10 cellular contexts compared by ENCODE assay signal in the genomic region with DNA sequence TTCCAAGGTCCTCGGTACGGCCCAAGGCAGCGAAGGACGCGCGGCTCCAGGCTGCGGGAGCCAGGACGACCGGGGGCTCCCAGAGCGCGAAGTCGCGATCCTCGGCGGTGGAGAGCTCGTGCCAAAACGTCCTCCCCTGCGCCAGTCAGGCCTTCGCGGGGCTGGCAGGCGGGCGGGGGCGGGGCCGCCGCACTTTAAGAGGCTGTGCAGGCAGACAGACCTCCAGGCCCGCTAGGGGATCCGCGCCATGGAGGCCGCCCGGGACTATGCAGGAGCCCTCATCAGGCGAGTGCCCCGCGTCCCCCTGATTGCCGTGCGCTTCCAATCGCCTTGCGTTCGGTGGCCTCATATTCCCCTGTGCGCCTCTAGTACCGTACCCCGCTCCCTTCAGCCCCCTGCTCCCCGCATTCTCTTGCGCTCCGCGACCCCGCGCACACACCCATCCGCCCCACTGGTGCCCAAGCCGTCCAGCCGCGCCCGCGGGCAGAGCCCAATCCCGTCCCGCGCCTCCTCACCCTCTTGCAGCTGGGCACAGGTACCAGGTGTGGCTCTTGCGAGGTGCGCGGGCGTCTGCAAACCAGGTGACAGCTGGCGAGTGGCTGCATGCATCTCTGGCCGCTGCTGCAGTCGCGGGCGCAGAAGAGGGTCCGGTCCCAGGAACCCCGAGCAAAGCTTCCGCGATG. TPM values are rescaled to one million over a fixed set of nuclear protein-coding genes. Genes with fewer than 3 reads are reported as not detected.
DNase-seq lines count a peak whose midpoint lies in the region; ATAC-seq and TF ChIP-seq lines count a peak whose summit lies in the region.
"Had no signal": no experiment of that assay in that cellular context is flagged by ENCODE, and none has a peak within 500 bp of the region (broad histone marks: within the 10 kb centered on the region; RNA-seq: fewer than 3 reads in every experiment).

Gene CIDEA, plus strand, starts transcription at position 225 of the 683 bp plus-strand sequence. Its CDS starts 23 bp downstream, at position 248.

- no peak within 1 kb of the TSS for H3K27ac Mint-ChIP-seq in naive thymus-derived CD4-positive, alpha-beta T cell
- peak within 1 kb of the TSS in 1 of 10 donors; percentile 41 for H3K27ac Mint-ChIP-seq in naive thymus-derived CD8-positive, alpha-beta T cell

- H3K27ac ChIP-seq in right lobe of liver: no peak within 1 kb of the TSS
- H3K27ac ChIP-seq in naive thymus-derived CD4-positive, alpha-beta T cell (ENCODE audit: low read depth, low read length): no peak within 1 kb of the TSS
- H3K27ac ChIP-seq: KMS-11 had no signal

- H3K4me3 Mint-ChIP-seq in naive thymus-derived CD4-positive, alpha-beta T cell: no peak within 1 kb of the TSS
- no peak within 1 kb of the TSS for H3K4me3 Mint-ChIP-seq in naive thymus-derived CD8-positive, alpha-beta T cell

- POLR2A ChIA-PET in naive thymus-derived CD4-positive, alpha-beta T cell (lab: Charles Lee): no interaction called here
- POLR2A ChIA-PET in naive thymus-derived CD8-positive, alpha-beta T cell (lab: Charles Lee): no interaction called here

- peaks cover 0 to 3% (median 0%) of the 10 kb centered on the region in 4 donors for H3K4me1 ChIP-seq in right lobe of liver
- no peaks in the 10 kb centered on the region for H3K4me1 ChIP-seq in naive thymus-derived CD4-positive, alpha-beta T cell (ENCODE audit: control insufficient read depth in 2 of 2, insufficient read depth in 2 of 2, low read length in 2 of 2)

- H3K27me3 ChIP-seq in right lobe of liver: no peaks in the 10 kb centered on the region
- H3K27me3 ChIP-seq in naive thymus-derived CD4-positive, alpha-beta T cell (ENCODE audit: control insufficient read depth in 2 of 2, insufficient read depth in 2 of 2, low read length in 2 of 2): no peaks in the 10 kb centered on the region

- intact Hi-C loops in right lobe of liver (cut with DNase I): no loop called here
- intact Hi-C loops in naive thymus-derived CD4-positive, alpha-beta T cell (cut with micrococcal nuclease): no loop called here

- peaks cover 0 to 3% (median 0%) of the 10 kb centered on the region in 7 donors for H3K4me1 Mint-ChIP-seq in naive thymus-derived CD4-positive, alpha-beta T cell
- no peaks in the 10 kb centered on the region for H3K4me1 Mint-ChIP-seq in naive thymus-derived CD8-positive, alpha-beta T cell

- ATAC-seq in right lobe of liver: peak; percentile 8 to 20 (median 18)
- no peak for ATAC-seq in naive thymus-derived CD4-positive, alpha-beta T cell
- ATAC-seq in naive thymus-derived CD8-positive, alpha-beta T cell: no peak

- no peaks in the 10 kb centered on the region for H3K9me3 ChIP-seq in right lobe of liver
- H3K9me3 ChIP-seq in naive thymus-derived CD4-positive, alpha-beta T cell (ENCODE audit: control insufficient read depth in 2 of 3, low read length in 3 of 3): no peaks in the 10 kb centered on the region

- H3K27me3 Mint-ChIP-seq in naive thymus-derived CD4-positive, alpha-beta T cell: peaks cover 53 to 67% (median 62%) of the 10 kb centered on the region in 5 donors
- peaks cover 32 to 85% (median 51%) of the 10 kb centered on the region in 5 donors for H3K27me3 Mint-ChIP-seq in naive thymus-derived CD8-positive, alpha-beta T cell

- no peaks in the 10 kb centered on the region for H3K36me3 Mint-ChIP-seq in naive thymus-derived CD4-positive, alpha-beta T cell
- H3K36me3 Mint-ChIP-seq in naive thymus-derived CD8-positive, alpha-beta T cell: no peaks in the 10 kb centered on the region

- CTCF ChIA-PET in naive thymus-derived CD4-positive, alpha-beta T cell (lab: Charles Lee): no interaction called here

- H3K9me3 Mint-ChIP-seq in naive thymus-derived CD4-positive, alpha-beta T cell: peaks cover 0 to 5% (median 0%) of the 10 kb centered on the region in 11 donors
- H3K9me3 Mint-ChIP-seq in naive thymus-derived CD8-positive, alpha-beta T cell: no peaks in the 10 kb centered on the region

- no peak within 1 kb of the TSS for H3K4me3 ChIP-seq in right lobe of liver
- H3K4me3 ChIP-seq in naive thymus-derived CD4-positive, alpha-beta T cell (ENCODE audit: low read length): no peak within 1 kb of the TSS

- no peak for TF ChIP-seq CTCF in right lobe of liver (IDR thresholded peaks at IDR 0.05)
- TF ChIP-seq CTCF in subcutaneous adipose tissue (IDR thresholded peaks at IDR 0.05; ENCODE audit: low read depth): no peak

- 12% methylated on average over 15 of the region's 69 CpGs for WGBS in right lobe of liver (ENCODE audit: insufficient coverage, low coverage, low lambda C conversion rate, missing lambda C conversion rate)

- H3K36me3 ChIP-seq in right lobe of liver: no peaks in the 10 kb centered on the region
- no peaks in the 10 kb centered on the region for H3K36me3 ChIP-seq in naive thymus-derived CD4-positive, alpha-beta T cell (ENCODE audit: control insufficient read depth in 2 of 3, insufficient read depth in 3 of 3, low read length in 3 of 3)

- DNase-seq in NCI-H524 (lab: John Stamatoyannopoulos, UW) (peak; percentile 24 to 60), NCI-H524 treated with DMSO at 0.1 percent for 48 hours (lab: John Stamatoyannopoulos, UW) (no peak), ecto neural progenitor cell (ENCODE audit: low spot score) (peak; percentile 78), right lobe of liver (no peak)
- DNase-seq in naive thymus-derived CD4-positive, alpha-beta T cell: no peak
- DNase-seq in activated CD4-positive, alpha-beta T cell treated with anti-CD3 and anti-CD28 coated beads, Interleukin-2, amount 50 U/mL, for 4 hours: no peak
- DNase-seq in naive thymus-derived CD8-positive, alpha-beta T cell: no peak
- DNase-seq: C1 segment of cervical spinal cord had no signal

- no peak for TF ChIP-seq POLR2A in right lobe of liver (IDR thresholded peaks at IDR 0.05)

RNA-seq across cellular contexts. Expression of gene CIDEA, which starts in this region (rescaled TPM):
- total RNA-seq in right lobe of liver: not detected
- 1,000 to 10,000 TPM in 1 of 4 donors, 100 to 1,000 TPM in 3; 336 to 1,182 (median 491) TPM for total RNA-seq in subcutaneous adipose tissue
- not detected for total RNA-seq in naive thymus-derived CD4-positive, alpha-beta T cell
- polyA plus RNA-seq in naive thymus-derived CD4-positive, alpha-beta T cell: not detected
- total RNA-seq in naive thymus-derived CD8-positive, alpha-beta T cell: not detected
- polyA plus RNA-seq in naive thymus-derived CD8-positive, alpha-beta T cell: not detected

Comparison
In these comparisons a context has a peak if more than half of its experiments do, and no peak if none do; other contexts are left out.
1. RNA of gene CIDEA (total RNA-seq): 336 to 1,182 TPM in subcutaneous adipose tissue; not detected in right lobe of liver, not detected in naive thymus-derived CD4-positive, alpha-beta T cell and not detected in naive thymus-derived CD8-positive, alpha-beta T cell; every median in the first group is over 100 times any median in the second.
2. DNase-seq: peak in NCI-H524 (2 of 2) and ecto neural progenitor cell (single experiment); none in NCI-H524 treated with DMSO at 0.1 percent for 48 hours (single experiment), right lobe of liver (0 of 3), naive thymus-derived CD4-positive, alpha-beta T cell (0 of 9), activated CD4-positive, alpha-beta T cell treated with anti-CD3 and anti-CD28 coated beads, Interleukin-2, amount 50 U/mL, for 4 hours (0 of 2) and naive thymus-derived CD8-positive, alpha-beta T cell (0 of 10).
3. Peak in ATAC-seq in right lobe of liver; RNA of the gene not detected or under 1 TPM.